31 cellular contexts compared by ENCODE assay signal in genomic region chr12:124011435-124012124, GRCh38.
"Had no signal": no experiment of that assay in that cellular context is flagged by ENCODE, and none has a peak within 500 bp of the region (broad histone marks: within the 10 kb centered on the region; RNA-seq: fewer than 3 reads in every experiment).

No MANE protein-coding gene starts in this region.

- H2AFZ ChIP-seq: neural progenitor cell, parathyroid adenoma had no signal

- H3K27ac ChIP-seq: neural progenitor cell, ovary, parathyroid adenoma, psoas muscle, skin epidermis, spleen, suprapubic skin, testis, tibial artery, transverse colon, upper lobe of right lung, uterus had no signal

- H3K9ac ChIP-seq: neural progenitor cell, parathyroid adenoma had no signal

- DNase-seq: natural killer cell; occipital lobe; ovary; posterior cingulate gyrus; psoas muscle; right cardiac atrium; spleen; stimulated activated CD4-positive, alpha-beta T cell treated with anti-CD3 and anti-CD28 coated beads, Interleukin-12 subunit alpha, Interleukin-12 subunit beta, amount 100 ng/mL, for 4 hours; stimulated activated CD4-positive, alpha-beta T cell treated with anti-CD3 and anti-CD28 coated beads, Interleukin-1b, Interleukin-23, amount 100 ng/mL, for 48 hours; stimulated activated CD4-positive, alpha-beta T cell treated with anti-CD3 and anti-CD28 coated beads, Interleukin-4, amount 100 ng/mL, for 1 hour; stimulated activated CD4-positive, alpha-beta T cell treated with anti-CD3 and anti-CD28 coated beads, Interleukin-4, amount 100 ng/mL, for 4 hours; stimulated activated CD8-positive, alpha-beta memory T cell treated with anti-CD3 and anti-CD28 coated beads, Interleukin-4, amount 100 ng/mL, for 48 hours; stimulated activated naive CD4-positive, alpha-beta T cell; stimulated activated naive CD8-positive, alpha-beta T cell treated with anti-CD3 and anti-CD28 coated beads, Interleukin-15, amount 100 ng/mL, for 72 hours; stimulated activated naive CD8-positive, alpha-beta T cell treated with anti-CD3 and anti-CD28 coated beads, Interleukin-15, Interleukin-2, amounts not matched to agents 100 U/mL and 50 U/mL, for 24 hours; substantia nigra; testis; tibial artery; transverse colon; upper lobe of right lung; uterus had no signal

- H3K36me3 ChIP-seq: ovary, uterus had no signal

- H3K4me2 ChIP-seq: neural progenitor cell, smooth muscle cell had no signal

- H3K4me1 ChIP-seq: tibial artery, transverse colon, uterus had no signal

- H3K9me3 ChIP-seq: ovary, psoas muscle, spleen, suprapubic skin, testis, tibial artery, transverse colon, upper lobe of right lung, uterus had no signal

- H3K27me3 Mint-ChIP-seq: progenitor cell of endocrine pancreas; stimulated activated memory B cell treated with anti-CD40 and anti-IgM and Interleukin-4, amounts not matched to agents 10 μg/mL and 1 μg/mL and 100 μg/mL, for 72 hours; stimulated activated naive CD8-positive, alpha-beta T cell treated with anti-CD3 and anti-CD28 coated beads, Interleukin-15, amount 100 ng/mL, for 72 hours; type B pancreatic cell had no signal

- H3K4me3 ChIP-seq: neural progenitor cell, ovary, psoas muscle, skin epidermis, smooth muscle cell, spleen, suprapubic skin, testis, tibial artery, transverse colon, upper lobe of right lung, uterus had no signal

- H3K27ac Mint-ChIP-seq: nephron; progenitor cell of endocrine pancreas; stimulated activated memory B cell treated with anti-CD40 and anti-IgM and Interleukin-4, amounts not matched to agents 10 μg/mL and 1 μg/mL and 100 μg/mL, for 72 hours; type B pancreatic cell had no signal

- H3K4me3 Mint-ChIP-seq: natural killer cell; nephron; neural progenitor cell; stimulated activated memory B cell treated with anti-CD40 and anti-IgM and Interleukin-4, amounts not matched to agents 10 μg/mL and 1 μg/mL and 100 μg/mL, for 72 hours; stimulated activated naive CD8-positive, alpha-beta T cell treated with anti-CD3 and anti-CD28 coated beads, Interleukin-15, amount 100 ng/mL, for 72 hours; type B pancreatic cell had no signal

- H3K27me3 ChIP-seq: neural progenitor cell, ovary, spleen, suprapubic skin, testis, tibial artery, transverse colon, upper lobe of right lung, uterus had no signal

- ATAC-seq: natural killer cell; psoas muscle; right cardiac atrium; sciatic nerve; stimulated activated memory B cell treated with anti-CD40 and anti-IgM and Interleukin-4, amounts not matched to agents 10 μg/mL and 1 μg/mL and 100 μg/mL, for 72 hours; stimulated activated naive CD8-positive, alpha-beta T cell treated with anti-CD3 and anti-CD28 coated beads, Interleukin-15, amount 100 ng/mL, for 72 hours; stimulated activated naive CD8-positive, alpha-beta T cell treated with anti-CD3 and anti-CD28 coated beads, Interleukin-15, Interleukin-2, amounts not matched to agents 100 U/mL and 50 U/mL, for 24 hours; upper lobe of right lung had no signal
